In genomic region chr4:121408567-121408966, GRCh38 we compare ENCODE assay signal across 5 cellular contexts. TPM values are rescaled to one million over a fixed set of nuclear protein-coding genes. Genes with fewer than 3 reads are reported as not detected.
"Had no signal": no experiment of that assay in that cellular context is flagged by ENCODE, and none has a peak within 500 bp of the region (broad histone marks: within the 10 kb centered on the region; RNA-seq: fewer than 3 reads in every experiment).

No MANE protein-coding gene starts in this region.

RNA-seq across cellular contexts. Expression of gene QRFPR, which starts 27.7 kb away (rescaled TPM):
- total RNA-seq: HepG2, HT-29, HT1080, IMR-90, K562 had no signal
